ENCODE assay signal across 15 cellular contexts in the genomic region with DNA sequence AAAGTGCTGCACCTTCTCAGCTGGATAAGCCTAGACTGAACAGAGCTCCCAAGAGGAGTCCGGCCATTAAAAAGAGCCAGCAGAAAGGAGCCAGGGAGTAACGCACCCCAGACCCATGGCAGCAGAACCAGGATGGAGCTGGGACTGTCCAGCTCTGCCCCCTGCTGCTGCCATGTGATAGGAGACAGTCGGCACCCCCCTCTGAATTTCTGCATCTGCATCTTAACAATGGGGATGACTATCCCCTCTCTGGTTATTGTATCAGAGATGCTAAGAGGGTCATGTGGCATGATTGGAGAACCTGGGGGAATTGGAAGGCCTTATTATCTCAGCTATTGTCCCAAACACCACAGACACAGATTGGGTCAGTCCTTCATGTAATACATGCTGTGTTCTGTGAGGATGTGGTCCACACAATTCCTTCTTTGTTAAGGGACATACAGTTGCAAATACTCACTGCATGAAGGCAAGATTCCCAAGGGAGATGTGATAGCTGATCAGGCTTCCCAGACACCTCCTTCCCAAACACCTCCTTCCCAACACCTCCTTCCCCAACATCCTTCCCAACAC. TPM values are rescaled to one million over a fixed set of nuclear protein-coding genes. Genes with fewer than 3 reads are reported as not detected.
DNase-seq lines count a peak whose midpoint lies in the region; ATAC-seq and TF ChIP-seq lines count a peak whose summit lies in the region.
"Had no signal": no experiment of that assay in that cellular context is flagged by ENCODE, and none has a peak within 500 bp of the region (broad histone marks: within the 10 kb centered on the region; RNA-seq: fewer than 3 reads in every experiment).

No MANE protein-coding gene starts in this region.

- H3K4me3 ChIP-seq in epithelial cell of proximal tubule (ENCODE audit: low read depth, low read length), result no peak overlapping the region

- DNase-seq in ELF-1 (ENCODE audit: low read depth, low spot score) (peak; percentile 11), HuH-7.5 (ENCODE audit: low spot score) (peak; percentile 10), epithelial cell of proximal tubule (ENCODE audit: low read depth) (no peak), pons (ENCODE audit: low spot score) (peak; percentile 90), 8988T (no peak), NCI-H187 (lab: John Stamatoyannopoulos, UW) (no peak)
- DNase-seq: activated CD4-positive, alpha-beta T cell treated with anti-CD3 and anti-CD28 coated beads, Interleukin-2, amount 50 U/mL, for 4 hours; activated effector memory CD4-positive, alpha-beta T cell treated with Interleukin-2 at 50 U/mL for 16 hours; foreskin fibroblast; islet precursor cell; MV-4-11; NCI-H345; stimulated activated CD4-positive, alpha-beta T cell treated with anti-CD3 and anti-CD28 coated beads, Interleukin-2, amount 100 ng/mL, for 48 hours had no signal

- ATAC-seq in GM18861 (IDR thresholded peaks at IDR 0.05; ENCODE audit: unreplicated experiment), result no peak

- TF ChIP-seq CTCF in epithelial cell of proximal tubule (conservative IDR thresholded peaks at IDR 0.05; ENCODE audit: low read depth, low read length), result peak; percentile 35

RNA-seq across cellular contexts. Expression of gene PLEKHS1, which starts 29.3 kb away (rescaled TPM):
- not detected in 2 replicates for total RNA-seq in epithelial cell of proximal tubule
- total RNA-seq: G401 had no signal

Comparison
In these comparisons a context has a peak if more than half of its experiments do, and no peak if none do; other contexts are left out.
1. DNase-seq: peak in ELF-1 (single experiment), HuH-7.5 (single experiment) and pons (single experiment); none in epithelial cell of proximal tubule (single experiment), 8988T (single experiment) and NCI-H187 (0 of 2).